In the genomic region with DNA sequence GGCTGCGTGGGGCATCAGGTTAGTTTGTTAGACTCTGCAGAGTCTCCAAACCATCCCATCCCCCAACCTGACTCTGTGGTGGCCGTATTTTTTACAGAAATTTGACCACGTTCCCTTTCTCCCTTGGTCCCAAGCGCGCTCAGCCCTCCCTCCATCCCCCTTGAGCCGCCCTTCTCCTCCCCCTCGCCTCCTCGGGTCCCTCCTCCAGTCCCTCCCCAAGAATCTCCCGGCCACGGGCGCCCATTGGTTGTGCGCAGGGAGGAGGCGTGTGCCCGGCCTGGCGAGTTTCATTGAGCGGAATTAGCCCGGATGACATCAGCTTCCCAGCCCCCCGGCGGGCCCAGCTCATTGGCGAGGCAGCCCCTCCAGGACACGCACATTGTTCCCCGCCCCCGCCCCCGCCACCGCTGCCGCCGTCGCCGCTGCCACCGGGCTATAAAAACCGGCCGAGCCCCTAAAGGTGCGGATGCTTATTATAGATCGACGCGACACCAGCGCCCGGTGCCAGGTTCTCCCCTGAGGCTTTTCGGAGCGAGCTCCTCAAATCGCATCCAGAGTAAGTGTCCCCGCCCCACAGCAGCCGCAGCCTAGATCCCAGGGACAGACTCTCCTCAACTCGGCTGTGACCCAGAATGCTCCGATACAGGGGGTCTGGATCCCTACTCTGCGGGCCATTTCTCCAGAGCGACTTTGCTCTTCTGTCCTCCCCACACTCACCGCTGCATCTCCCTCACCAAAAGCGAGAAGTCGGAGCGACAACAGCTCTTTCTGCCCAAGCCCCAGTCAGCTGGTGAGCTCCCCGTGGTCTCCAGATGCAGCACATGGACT, we compare ENCODE assay signal across 9 cellular contexts. TPM values are rescaled to one million over a fixed set of nuclear protein-coding genes. Genes with fewer than 3 reads are reported as not detected.
A peak's percentile ranks its signal among the peaks of the same experiment; 100 is the strongest.
DNase-seq lines count a peak whose midpoint lies in the region; ATAC-seq, FAIRE-seq and TF ChIP-seq lines count a peak whose summit lies in the region.
"Had no signal": no experiment of that assay in that cellular context is flagged by ENCODE, and none has a peak within 500 bp of the region (broad histone marks: within the 10 kb centered on the region; RNA-seq: fewer than 3 reads in every experiment).

A gene (plus strand): TSS at position 465 of the 828 bp plus-strand sequence. CDS start 928 bp downstream, outside the sequence.

- no peak within 1 kb of the TSS for H3K4me2 ChIP-seq in OCI-LY7 (ENCODE audit: low read length)

- WGBS in urinary bladder, result 1% methylated on average over 52 of the region's 52 CpGs

- no TSS peak for BruUV-seq in OCI-LY7 (replicated peaks; lab: Mats Ljungman, UMichigan)

- H3K4me3 Mint-ChIP-seq in activated naive CD4-positive, alpha-beta T cell treated with anti-CD3 and anti-CD28 coated beads, Interleukin-2, amount 10 ng/mL, durations not matched to agents 7 days and 5 days, result peak within 1 kb of the TSS; percentile 26
- peak within 1 kb of the TSS; percentile 69 for H3K4me3 Mint-ChIP-seq in T-helper 17 cell

- H3K9me3 Mint-ChIP-seq in activated naive CD4-positive, alpha-beta T cell treated with anti-CD3 and anti-CD28 coated beads, Interleukin-2, amount 10 ng/mL, durations not matched to agents 7 days and 5 days, result no peaks in the 10 kb centered on the region

- POLR2A ChIA-PET in OCI-LY7 (lab: Charles Lee), result interaction anchor here (0.6 kb wide), 1 partner anchor 482 kb away, joined by 4 read pairs; no protein-coding TSS in a partner anchor

- H3K9me2 ChIP-seq in OCI-LY7 (ENCODE audit: insufficient read depth, low read length), result no peaks in the 10 kb centered on the region

- H3K9me3 ChIP-seq in T-helper 17 cell (ENCODE audit: control insufficient read depth, low read length, poor library complexity, severe bottlenecking), result no peaks in the 10 kb centered on the region
- H3K9me3 ChIP-seq in OCI-LY7 (ENCODE audit: low read length), result no peaks in the 10 kb centered on the region

- intact Hi-C loops in OCI-LY7 (cut with micrococcal nuclease; ENCODE audit: unreplicated experiment), result no loop called here

- H3K4me1 ChIP-seq in urinary bladder (ENCODE audit: insufficient read depth), result peaks cover 2% of the 10 kb centered on the region
- H3K4me1 ChIP-seq in OCI-LY7 (ENCODE audit: insufficient read depth, low read length, poor library complexity, severe bottlenecking), result no peaks in the 10 kb centered on the region

- CTCF ChIA-PET in activated naive CD4-positive, alpha-beta T cell treated with anti-CD3 and anti-CD28 coated beads, Interleukin-2, amount 10 ng/mL, durations not matched to agents 7 days and 5 days (lab: Charles Lee), result interaction anchor here (1.1 kb wide), 1 partner anchor 85 kb away, joined by 4 read pairs; no protein-coding TSS in a partner anchor
- CTCF ChIA-PET in OCI-LY7 (lab: Charles Lee; ENCODE audit: unreplicated experiment), result no interaction called here

- H4K20me1 ChIP-seq in OCI-LY7 (ENCODE audit: insufficient read depth, low read length), result no peaks in the 10 kb centered on the region

- H3K36me3 ChIP-seq in urinary bladder (ENCODE audit: insufficient read depth) (no peaks in the 10 kb centered on the region), OCI-LY7 (ENCODE audit: insufficient read depth, low read length) (no peaks in the 10 kb centered on the region)

- H3K36me3 Mint-ChIP-seq in activated naive CD4-positive, alpha-beta T cell treated with anti-CD3 and anti-CD28 coated beads, Interleukin-2, amount 10 ng/mL, durations not matched to agents 7 days and 5 days, result peaks cover 6% of the 10 kb centered on the region
- H3K36me3 Mint-ChIP-seq in T-helper 17 cell (ENCODE audit: low read depth), result peaks cover 3% of the 10 kb centered on the region

- no peak for ATAC-seq in T-helper 17 cell
- no peak for ATAC-seq in GM19463 (IDR thresholded peaks at IDR 0.05; ENCODE audit: unreplicated experiment)

- H3K4me1 Mint-ChIP-seq in activated naive CD4-positive, alpha-beta T cell treated with anti-CD3 and anti-CD28 coated beads, Interleukin-2, amount 10 ng/mL, durations not matched to agents 7 days and 5 days, result peaks cover 36% of the 10 kb centered on the region
- peaks cover 37% of the 10 kb centered on the region for H3K4me1 Mint-ChIP-seq in T-helper 17 cell

- H3K27ac ChIP-seq in urinary bladder (ENCODE audit: low read depth) (no peak within 1 kb of the TSS), OCI-LY7 (ENCODE audit: low read depth, low read length, poor library complexity, severe bottlenecking) (no peak within 1 kb of the TSS)

- no peak for TF ChIP-seq CTCF in OCI-LY7 (conservative IDR thresholded peaks at IDR 0.05; ENCODE audit: low read length)

- peaks cover 100% of the 10 kb centered on the region for H3K27me3 Mint-ChIP-seq in activated naive CD4-positive, alpha-beta T cell treated with anti-CD3 and anti-CD28 coated beads, Interleukin-2, amount 10 ng/mL, durations not matched to agents 7 days and 5 days
- H3K27me3 Mint-ChIP-seq in T-helper 17 cell, result peaks cover 87% of the 10 kb centered on the region

- H3K79me2 ChIP-seq in OCI-LY7 (ENCODE audit: insufficient read depth, low read depth, low read length), result no peaks in the 10 kb centered on the region

- H2AFZ ChIP-seq in OCI-LY7 (ENCODE audit: low read length), result no peak within 1 kb of the TSS

- H3K4me3 ChIP-seq in urinary bladder (ENCODE audit: low read depth, low read length) (peak within 1 kb of the TSS; percentile 2), OCI-LY7 (ENCODE audit: low read depth, low read length, poor library complexity, severe bottlenecking) (no peak within 1 kb of the TSS)

- no peak for DNase-seq in activated naive CD4-positive, alpha-beta T cell treated with anti-CD3 and anti-CD28 coated beads, Interleukin-2, amount 10 ng/mL, durations not matched to agents 7 days and 5 days
- DNase-seq in activated naive CD4-positive, alpha-beta T cell (lab: John Stamatoyannopoulos, UW), result no peak
- DNase-seq in T-helper 17 cell, result no peak
- peak; percentile 93 for DNase-seq in iPS-NIHi11 (ENCODE audit: low spot score)
- DNase-seq in GM19239 (ENCODE audit: insufficient read length, low spot score), result no peak
- DNase-seq in OCI-LY7 (ENCODE audit: low spot score), result no peak

- no peak for FAIRE-seq in GM19239 (lab: Jason Lieb, UNC)

- peak within 1 kb of the TSS; percentile 86 for H3K27ac Mint-ChIP-seq in activated naive CD4-positive, alpha-beta T cell treated with anti-CD3 and anti-CD28 coated beads, Interleukin-2, amount 10 ng/mL, durations not matched to agents 7 days and 5 days
- peak within 1 kb of the TSS; percentile 80 for H3K27ac Mint-ChIP-seq in T-helper 17 cell

RNA-seq across cellular contexts. Expression of the gene that starts here (rescaled TPM):
- total RNA-seq in T-helper 17 cell (not detected), urinary bladder (not detected), OCI-LY7 (2022) (not detected in 2 replicates)
- polyA plus RNA-seq in urinary bladder, result not detected
- not detected in 2 replicates for total RNA-seq in OCI-LY7 (2014; rRNA removed; shearing (Covaris generic))
- total RNA-seq: MCF 10A had no signal
